In the genomic region with DNA sequence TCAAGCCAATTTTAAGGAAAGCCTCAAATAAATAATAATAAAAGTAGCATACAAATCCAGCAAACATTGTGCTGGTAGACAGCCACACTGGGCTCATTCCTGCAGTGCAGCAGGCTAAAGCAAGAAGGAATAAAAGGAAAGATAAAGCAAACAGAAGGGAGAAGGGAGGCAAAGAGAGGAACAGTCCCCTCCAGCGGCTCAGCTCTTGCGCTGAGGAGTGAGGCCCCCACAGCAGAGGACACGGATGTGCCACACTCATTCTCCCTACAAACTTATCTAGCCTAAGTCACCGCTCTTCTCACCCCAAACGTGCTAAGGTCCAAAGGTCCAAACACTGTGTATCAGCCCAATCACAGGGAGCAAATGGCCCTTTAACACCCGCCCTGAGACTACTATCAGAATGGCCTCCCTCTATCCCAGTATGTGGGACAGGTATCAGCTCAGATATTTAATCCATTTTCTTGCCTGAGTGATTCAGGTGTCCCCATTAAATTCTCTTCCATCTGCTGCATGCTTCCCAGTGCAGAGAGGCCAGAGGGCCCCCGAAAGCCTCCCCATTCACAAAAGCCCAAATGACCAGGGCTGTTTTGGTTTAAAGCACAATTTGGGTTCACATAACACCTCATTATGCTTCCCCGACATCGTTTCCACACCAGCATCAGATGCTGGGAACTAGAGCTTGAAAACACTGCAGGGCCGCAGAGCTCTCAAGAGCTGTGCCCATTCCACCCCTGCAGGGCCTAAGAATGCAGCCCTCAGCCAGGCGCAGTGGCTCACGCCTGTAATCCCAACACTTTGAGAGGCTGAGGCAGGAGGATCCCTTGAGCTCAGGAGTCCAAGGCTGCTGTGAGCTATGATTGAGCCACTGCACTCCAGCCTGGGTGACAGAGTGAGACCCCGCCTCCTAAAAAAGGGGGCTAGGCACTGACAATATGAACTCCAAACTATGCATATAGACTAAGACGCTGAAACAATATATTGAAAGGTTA, we compare ENCODE assay signal across 2 cellular contexts.
TF ChIP-seq lines count a peak whose summit lies in the region.

No MANE protein-coding gene starts in this region.

TF ChIP-seq in HepG2, 621 proteins besides CTCF, POLR2A, EP300 and RAD21 (continues in another document):
- TF ChIP-seq, protein P1, sequence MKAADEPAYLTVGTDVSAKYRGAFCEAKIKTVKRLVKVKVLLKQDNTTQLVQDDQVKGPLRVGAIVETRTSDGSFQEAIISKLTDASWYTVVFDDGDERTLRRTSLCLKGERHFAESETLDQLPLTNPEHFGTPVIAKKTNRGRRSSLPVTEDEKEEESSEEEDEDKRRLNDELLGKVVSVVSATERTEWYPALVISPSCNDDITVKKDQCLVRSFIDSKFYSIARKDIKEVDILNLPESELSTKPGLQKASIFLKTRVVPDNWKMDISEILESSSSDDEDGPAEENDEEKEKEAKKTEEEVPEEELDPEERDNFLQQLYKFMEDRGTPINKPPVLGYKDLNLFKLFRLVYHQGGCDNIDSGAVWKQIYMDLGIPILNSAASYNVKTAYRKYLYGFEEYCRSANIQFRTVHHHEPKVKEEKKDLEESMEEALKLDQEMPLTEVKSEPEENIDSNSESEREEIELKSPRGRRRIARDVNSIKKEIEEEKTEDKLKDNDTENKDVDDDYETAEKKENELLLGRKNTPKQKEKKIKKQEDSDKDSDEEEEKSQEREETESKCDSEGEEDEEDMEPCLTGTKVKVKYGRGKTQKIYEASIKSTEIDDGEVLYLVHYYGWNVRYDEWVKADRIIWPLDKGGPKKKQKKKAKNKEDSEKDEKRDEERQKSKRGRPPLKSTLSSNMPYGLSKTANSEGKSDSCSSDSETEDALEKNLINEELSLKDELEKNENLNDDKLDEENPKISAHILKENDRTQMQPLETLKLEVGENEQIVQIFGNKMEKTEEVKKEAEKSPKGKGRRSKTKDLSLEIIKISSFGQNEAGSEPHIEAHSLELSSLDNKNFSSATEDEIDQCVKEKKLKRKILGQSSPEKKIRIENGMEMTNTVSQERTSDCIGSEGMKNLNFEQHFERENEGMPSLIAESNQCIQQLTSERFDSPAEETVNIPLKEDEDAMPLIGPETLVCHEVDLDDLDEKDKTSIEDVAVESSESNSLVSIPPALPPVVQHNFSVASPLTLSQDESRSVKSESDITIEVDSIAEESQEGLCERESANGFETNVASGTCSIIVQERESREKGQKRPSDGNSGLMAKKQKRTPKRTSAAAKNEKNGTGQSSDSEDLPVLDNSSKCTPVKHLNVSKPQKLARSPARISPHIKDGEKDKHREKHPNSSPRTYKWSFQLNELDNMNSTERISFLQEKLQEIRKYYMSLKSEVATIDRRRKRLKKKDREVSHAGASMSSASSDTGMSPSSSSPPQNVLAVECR (CRISPR knock-in tag; IDR thresholded peaks at IDR 0.05; ENCODE audit: borderline replicate concordance), result peak; percentile 7; the same call in 1 of the 2 replicates
- no peak for TF ChIP-seq FLYWCH1 (CRISPR knock-in tag; IDR thresholded peaks at IDR 0.05)
- TF ChIP-seq KLF12 (CRISPR knock-in tag; IDR thresholded peaks at IDR 0.05; ENCODE audit: borderline replicate concordance), result no peak
- no peak for TF ChIP-seq ZNF598 (CRISPR knock-in tag; IDR thresholded peaks at IDR 0.05; ENCODE audit: borderline replicate concordance)
- no peak for TF ChIP-seq ZFP90 (CRISPR knock-in tag; IDR thresholded peaks at IDR 0.05; ENCODE audit: borderline replicate concordance)
- TF ChIP-seq BRCA1 (CRISPR knock-in tag; IDR thresholded peaks at IDR 0.05), result no peak
- no peak for TF ChIP-seq ZNF496 (CRISPR knock-in tag; IDR thresholded peaks at IDR 0.05; ENCODE audit: insufficient replicate concordance)
- TF ChIP-seq, protein P2, sequence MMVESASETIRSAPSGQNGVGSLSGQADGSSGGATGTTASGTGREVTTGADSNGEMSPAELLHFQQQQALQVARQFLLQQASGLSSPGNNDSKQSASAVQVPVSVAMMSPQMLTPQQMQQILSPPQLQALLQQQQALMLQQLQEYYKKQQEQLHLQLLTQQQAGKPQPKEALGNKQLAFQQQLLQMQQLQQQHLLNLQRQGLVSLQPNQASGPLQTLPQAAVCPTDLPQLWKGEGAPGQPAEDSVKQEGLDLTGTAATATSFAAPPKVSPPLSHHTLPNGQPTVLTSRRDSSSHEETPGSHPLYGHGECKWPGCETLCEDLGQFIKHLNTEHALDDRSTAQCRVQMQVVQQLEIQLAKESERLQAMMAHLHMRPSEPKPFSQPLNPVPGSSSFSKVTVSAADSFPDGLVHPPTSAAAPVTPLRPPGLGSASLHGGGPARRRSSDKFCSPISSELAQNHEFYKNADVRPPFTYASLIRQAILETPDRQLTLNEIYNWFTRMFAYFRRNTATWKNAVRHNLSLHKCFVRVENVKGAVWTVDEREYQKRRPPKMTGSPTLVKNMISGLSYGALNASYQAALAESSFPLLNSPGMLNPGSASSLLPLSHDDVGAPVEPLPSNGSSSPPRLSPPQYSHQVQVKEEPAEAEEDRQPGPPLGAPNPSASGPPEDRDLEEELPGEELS (CRISPR knock-in tag; IDR thresholded peaks at IDR 0.05), result no peak
- peak; percentile 44; the same call in 1 of the 2 replicates for TF ChIP-seq HNF4A (CRISPR knock-in tag; IDR thresholded peaks at IDR 0.05)
- TF ChIP-seq HCFC1 (IDR thresholded peaks at IDR 0.05; ENCODE audit: low read depth, low read length), result no peak
- no peak for TF ChIP-seq DR1 (CRISPR knock-in tag; IDR thresholded peaks at IDR 0.05)
- no peak for TF ChIP-seq GABPA (IDR thresholded peaks at IDR 0.05; ENCODE audit: low read depth, low read length)
- TF ChIP-seq GABPA (CRISPR knock-in tag; IDR thresholded peaks at IDR 0.05; ENCODE audit: low read depth), result no peak
- TF ChIP-seq ELF3 (CRISPR knock-in tag; IDR thresholded peaks at IDR 0.05), result no peak
- TF ChIP-seq, protein P3, sequence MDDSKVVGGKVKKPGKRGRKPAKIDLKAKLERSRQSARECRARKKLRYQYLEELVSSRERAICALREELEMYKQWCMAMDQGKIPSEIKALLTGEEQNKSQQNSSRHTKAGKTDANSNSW (CRISPR knock-in tag; IDR thresholded peaks at IDR 0.05; ENCODE audit: borderline replicate concordance), result 0 out of 2 replicates have a peak, but pooled peaks have one; percentile 20
- TF ChIP-seq ZNF616 (CRISPR knock-in tag; IDR thresholded peaks at IDR 0.05; ENCODE audit: low read depth), result no peak
- TF ChIP-seq TBX2 (CRISPR knock-in tag; IDR thresholded peaks at IDR 0.05; ENCODE audit: borderline replicate concordance), result no peak
- TF ChIP-seq, protein P4, sequence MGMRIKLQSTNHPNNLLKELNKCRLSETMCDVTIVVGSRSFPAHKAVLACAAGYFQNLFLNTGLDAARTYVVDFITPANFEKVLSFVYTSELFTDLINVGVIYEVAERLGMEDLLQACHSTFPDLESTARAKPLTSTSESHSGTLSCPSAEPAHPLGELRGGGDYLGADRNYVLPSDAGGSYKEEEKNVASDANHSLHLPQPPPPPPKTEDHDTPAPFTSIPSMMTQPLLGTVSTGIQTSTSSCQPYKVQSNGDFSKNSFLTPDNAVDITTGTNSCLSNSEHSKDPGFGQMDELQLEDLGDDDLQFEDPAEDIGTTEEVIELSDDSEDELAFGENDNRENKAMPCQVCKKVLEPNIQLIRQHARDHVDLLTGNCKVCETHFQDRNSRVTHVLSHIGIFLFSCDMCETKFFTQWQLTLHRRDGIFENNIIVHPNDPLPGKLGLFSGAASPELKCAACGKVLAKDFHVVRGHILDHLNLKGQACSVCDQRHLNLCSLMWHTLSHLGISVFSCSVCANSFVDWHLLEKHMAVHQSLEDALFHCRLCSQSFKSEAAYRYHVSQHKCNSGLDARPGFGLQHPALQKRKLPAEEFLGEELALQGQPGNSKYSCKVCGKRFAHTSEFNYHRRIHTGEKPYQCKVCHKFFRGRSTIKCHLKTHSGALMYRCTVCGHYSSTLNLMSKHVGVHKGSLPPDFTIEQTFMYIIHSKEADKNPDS (CRISPR knock-in tag; IDR thresholded peaks at IDR 0.05), result no peak
- no peak for TF ChIP-seq SNRNP70 (IDR thresholded peaks at IDR 0.05; ENCODE audit: low read depth, low read length)
- no peak for TF ChIP-seq TSC22D2 (CRISPR knock-in tag; IDR thresholded peaks at IDR 0.05; ENCODE audit: borderline replicate concordance)
- TF ChIP-seq ZNF326 (CRISPR knock-in tag; IDR thresholded peaks at IDR 0.05; ENCODE audit: borderline replicate concordance), result no peak
- no peak for TF ChIP-seq ZNF878 (CRISPR knock-in tag; IDR thresholded peaks at IDR 0.05)

TF ChIP-seq in HEK293T, 16 proteins besides CTCF, POLR2A, EP300 and RAD21 (continued from another document):
- TF ChIP-seq ARNT (IDR thresholded peaks at IDR 0.05), result no peak
- TF ChIP-seq SUZ12 (IDR thresholded peaks at IDR 0.05), result no peak
TF ChIP-seq in HEK293T: peak in this region for 0.
